10 cellular contexts compared by ENCODE assay signal in genomic region chr5:35246928-35247644, GRCh38. TPM values are rescaled to one million over a fixed set of nuclear protein-coding genes. Genes with fewer than 3 reads are reported as not detected.
DNase-seq lines count a peak whose midpoint lies in the region; ATAC-seq, FAIRE-seq and TF ChIP-seq lines count a peak whose summit lies in the region.
"Had no signal": no experiment of that assay in that cellular context is flagged by ENCODE, and none has a peak within 500 bp of the region (broad histone marks: within the 10 kb centered on the region; RNA-seq: fewer than 3 reads in every experiment).

No MANE protein-coding gene starts in this region.

- peak; percentile 34; the same call in 1 of the 3 replicates for ATAC-seq in GM23338
- ATAC-seq in sciatic nerve = peak; percentile 90
- no peak for ATAC-seq in HG02642 (IDR thresholded peaks at IDR 0.05; ENCODE audit: poor library complexity, unreplicated experiment)

- H3K27ac ChIP-seq in GM23338 (ENCODE audit: low read depth) (no peak overlapping the region), astrocyte (ENCODE audit: low read depth, low read length) (no peak overlapping the region), left ventricle myocardium inferior (replicated peaks) (peak overlapping the region; percentile 47)
- H3K27ac ChIP-seq: SJCRH30 had no signal

- intact Hi-C loops in left ventricle myocardium inferior (cut with micrococcal nuclease) (no loop called here), sciatic nerve (cut with DNase I) (no loop called here)

- H2AFZ ChIP-seq in GM23338 (peak overlapping the region; percentile 85), astrocyte (ENCODE audit: low read depth, low read length) (peak overlapping the region; percentile 5)

- no peaks in the 10 kb centered on the region for H3K9me3 ChIP-seq in astrocyte (ENCODE audit: insufficient read depth, low read depth, low read length)
- no peaks in the 10 kb centered on the region for H3K9me3 ChIP-seq in left ventricle myocardium inferior (replicated peaks)
- H3K9me3 ChIP-seq: SJCRH30 had no signal

- no peak overlapping the region for H3K4me2 ChIP-seq in GM23338
- H3K4me2 ChIP-seq in astrocyte (ENCODE audit: low read length) = peak overlapping the region; percentile 32

- H3K36me3 ChIP-seq in GM23338 (ENCODE audit: insufficient read depth) (no peaks in the 10 kb centered on the region), astrocyte (ENCODE audit: insufficient read depth, low read length) (no peaks in the 10 kb centered on the region), left ventricle myocardium inferior (no peaks in the 10 kb centered on the region)
- H3K36me3 ChIP-seq: SJCRH30 had no signal

- H3K36me3 Mint-ChIP-seq in GM23338 (ENCODE audit: low read depth) (peaks cover 5% of the 10 kb centered on the region; the same call in 1 of the 3 replicates), astrocyte (ENCODE audit: low read depth, unreplicated experiment) (no peaks in the 10 kb centered on the region)

- H3F3A ChIP-seq in GM23338 (replicated peaks; ENCODE audit: low read depth) = no peaks in the 10 kb centered on the region

- no peak overlapping the region for H3K4me3 Mint-ChIP-seq in GM23338
- H3K4me3 Mint-ChIP-seq in astrocyte (ENCODE audit: unreplicated experiment) = no peak overlapping the region

- H3K27me3 Mint-ChIP-seq in GM23338 (ENCODE audit: insufficient read depth, low read depth, poor library complexity) (peaks cover 5% of the 10 kb centered on the region), astrocyte (ENCODE audit: low read depth, unreplicated experiment) (no peaks in the 10 kb centered on the region)

- DNase-seq in GM23338 (ENCODE audit: low spot score) (no peak), astrocyte (ENCODE audit: low read depth) (no peak), left ventricle myocardium inferior (peak; percentile 38), sciatic nerve (ENCODE audit: low spot score) (peak; percentile 77), NCI-H2081 treated with DMSO at 0.1 percent for 48 hours (lab: John Stamatoyannopoulos, UW) (no peak)
- no peak for DNase-seq in activated CD4-positive, alpha-beta T cell treated with anti-CD3 and anti-CD28 coated beads for 4 hours
- no peak for DNase-seq in stimulated activated CD4-positive, alpha-beta T cell treated with anti-CD3 and anti-CD28 coated beads, Interleukin-4, amount 100 ng/mL, for 4 hours
- DNase-seq: NCI-H1930 had no signal

- H3K27ac Mint-ChIP-seq in GM23338 (no peak overlapping the region), astrocyte (ENCODE audit: unreplicated experiment) (no peak overlapping the region)

- peaks cover 7% of the 10 kb centered on the region; the same call in 1 of the 2 replicates for H3K9me2 ChIP-seq in GM23338 (ENCODE audit: insufficient read depth)

- H3K4me1 Mint-ChIP-seq in GM23338 (peaks cover 18% of the 10 kb centered on the region), astrocyte (ENCODE audit: low read depth, unreplicated experiment) (no peaks in the 10 kb centered on the region)

- no peak for TF ChIP-seq CTCF in GM23338 (conservative IDR thresholded peaks at IDR 0.05; ENCODE audit: low read depth in 2 of 2)
- TF ChIP-seq CTCF in astrocyte (IDR thresholded peaks at IDR 0.05; ENCODE audit: insufficient read depth, low read depth, low read length) = no peak
- peak; percentile 27 for TF ChIP-seq CTCF in left ventricle myocardium inferior (IDR thresholded peaks at IDR 0.05; ENCODE audit: borderline replicate concordance)

- H3K4me1 ChIP-seq in GM23338 (ENCODE audit: insufficient read depth) (0 out of 2 replicates have a peak, but pooled peaks cover 3% of the 10 kb centered on the region), astrocyte (ENCODE audit: insufficient read depth, low read length) (peaks cover 4% of the 10 kb centered on the region), left ventricle myocardium inferior (peaks cover 10% of the 10 kb centered on the region)
- H3K4me1 ChIP-seq: SJCRH30 had no signal

- H3K79me2 ChIP-seq in GM23338 (replicated peaks; ENCODE audit: insufficient read depth) (no peaks in the 10 kb centered on the region), astrocyte (ENCODE audit: insufficient read depth, low read length) (no peaks in the 10 kb centered on the region)

- H4K20me1 ChIP-seq in GM23338 (replicated peaks; ENCODE audit: insufficient read depth) = no peaks in the 10 kb centered on the region
- no peaks in the 10 kb centered on the region for H4K20me1 ChIP-seq in astrocyte (ENCODE audit: insufficient read depth, low read length)

- H3K27me3 ChIP-seq in GM23338 (ENCODE audit: insufficient read depth) = no peaks in the 10 kb centered on the region
- H3K27me3 ChIP-seq in astrocyte (ENCODE audit: insufficient read depth, low read length) = no peaks in the 10 kb centered on the region
- peaks cover 13% of the 10 kb centered on the region for H3K27me3 ChIP-seq in left ventricle myocardium inferior (ENCODE audit: low read depth)
- H3K27me3 ChIP-seq: SJCRH30 had no signal

- H3K9ac ChIP-seq in astrocyte (ENCODE audit: low read length) = no peak overlapping the region

- H3K4me3 ChIP-seq in GM23338 (no peak overlapping the region), astrocyte (ENCODE audit: insufficient read depth, low read depth, low read length) (no peak overlapping the region), left ventricle myocardium inferior (no peak overlapping the region)
- H3K4me3 ChIP-seq: SJCRH30 had no signal

- H3K9me3 Mint-ChIP-seq in GM23338 (peaks cover 18% of the 10 kb centered on the region), astrocyte (ENCODE audit: unreplicated experiment) (peaks cover 4% of the 10 kb centered on the region)

- FAIRE-seq in astrocyte (lab: Jason Lieb, UNC) = no peak

TF ChIP-seq in GM23338, 12 proteins besides CTCF, POLR2A, EP300 and RAD21 (continues in another document):
- TF ChIP-seq JUNB (IDR thresholded peaks at IDR 0.05; ENCODE audit: unreplicated experiment) (no peak), ZNF114 (CRISPR knock-in tag; IDR thresholded peaks at IDR 0.05) (no peak), POLR2AphosphoS5 (IDR thresholded peaks at IDR 0.05; ENCODE audit: low read depth) (no peak), ETS1 (IDR thresholded peaks at IDR 0.05) (no peak), EZH2phosphoT487 (IDR thresholded peaks at IDR 0.05; ENCODE audit: unreplicated experiment) (no peak), STAT1 (IDR thresholded peaks at IDR 0.05; ENCODE audit: unreplicated experiment) (no peak), NANOG (IDR thresholded peaks at IDR 0.05; ENCODE audit: borderline replicate concordance) (no peak), EZH2 (IDR thresholded peaks at IDR 0.05; ENCODE audit: low read depth, unreplicated experiment) (no peak), ZNF331 (CRISPR knock-in tag; IDR thresholded peaks at IDR 0.05; ENCODE audit: low read depth) (no peak), REST (IDR thresholded peaks at IDR 0.05; ENCODE audit: unreplicated experiment) (no peak)

RNA-seq across cellular contexts. Expression of gene PRLR, which starts 16.8 kb away (rescaled TPM):
- total RNA-seq in GM23338 (2014; rRNA removed; shearing (Covaris generic)) = 1.4 and 2.2 TPM in 2 replicates
- 0.31 and 0.45 TPM in 2 replicates for polyA plus RNA-seq in GM23338 (2016; fragmentation: Nextera tagmentation; extraction: Ambion mirVana)
- total RNA-seq in astrocyte (0.93 and 0.99 TPM in 2 replicates), left ventricle myocardium inferior (0.66 TPM), sciatic nerve (1.9 TPM)
- total RNA-seq: SJCRH30 had no signal

Comparison
In these comparisons a context has a peak if more than half of its experiments do, and no peak if none do; other contexts are left out.
1. DNase-seq: peak in left ventricle myocardium inferior (single experiment) and sciatic nerve (single experiment); none in GM23338 (single experiment), astrocyte (single experiment), activated CD4-positive, alpha-beta T cell treated with anti-CD3 and anti-CD28 coated beads for 4 hours (0 of 2), stimulated activated CD4-positive, alpha-beta T cell treated with anti-CD3 and anti-CD28 coated beads, Interleukin-4, amount 100 ng/mL, for 4 hours (0 of 2) and NCI-H2081 treated with DMSO at 0.1 percent for 48 hours (single experiment).